Comparison of ENCODE assay signal across 16 cellular contexts in genomic region chr12:26783791-26784379, GRCh38. TPM values are rescaled to one million over a fixed set of nuclear protein-coding genes. Genes with fewer than 3 reads are reported as not detected.
DNase-seq lines count a peak whose midpoint lies in the region; ATAC-seq and TF ChIP-seq lines count a peak whose summit lies in the region.
"Had no signal": no experiment of that assay in that cellular context is flagged by ENCODE, and none has a peak within 500 bp of the region (broad histone marks: within the 10 kb centered on the region; RNA-seq: fewer than 3 reads in every experiment).

No MANE protein-coding gene starts in this region.

- peaks cover 12% of the 10 kb centered on the region for H3K9me3 Mint-ChIP-seq in endothelial cell (ENCODE audit: unreplicated experiment)
- H3K9me3 Mint-ChIP-seq in nephron progenitor cell: peaks cover 37% of the 10 kb centered on the region

- no peaks in the 10 kb centered on the region for H3F3A ChIP-seq in PC-3 (ENCODE audit: low read length, unreplicated experiment)

- no peaks in the 10 kb centered on the region for H3K9me3 ChIP-seq in PC-3 (ENCODE audit: low read length)
- H3K9me3 ChIP-seq in tibial artery: no peaks in the 10 kb centered on the region
- H3K9me3 ChIP-seq: SK-N-SH had no signal

- H3K9me2 ChIP-seq in PC-3 (replicated peaks; ENCODE audit: low read length): no peaks in the 10 kb centered on the region
- H3K9me2 ChIP-seq: SK-N-SH had no signal

- H3K9ac ChIP-seq in PC-3 (ENCODE audit: low read length): no peak overlapping the region
- H3K9ac ChIP-seq: SK-N-SH had no signal

- no peaks in the 10 kb centered on the region for H4K20me1 ChIP-seq in PC-3 (ENCODE audit: low read length)

- H3K27me3 ChIP-seq in PC-3 (ENCODE audit: low read length): no peaks in the 10 kb centered on the region
- H3K27me3 ChIP-seq in tibial artery: no peaks in the 10 kb centered on the region

- peak overlapping the region; percentile 15 for H3K4me3 Mint-ChIP-seq in endothelial cell (ENCODE audit: unreplicated experiment)
- no peak overlapping the region for H3K4me3 Mint-ChIP-seq in nephron progenitor cell
- H3K4me3 Mint-ChIP-seq: CD8-positive, alpha-beta memory T cell had no signal

- H3K4me3 ChIP-seq in PC-3 (ENCODE audit: low read length): peak overlapping the region; percentile 51
- H3K4me3 ChIP-seq in tibial artery: peak overlapping the region; percentile 35 to 47

- POLR2A ChIA-PET in PC-3 (lab: Charles Lee; ENCODE audit: unreplicated experiment): no interaction called here

- H3K36me3 ChIP-seq in PC-3 (ENCODE audit: low read depth, low read length) (no peaks in the 10 kb centered on the region), tibial artery (no peaks in the 10 kb centered on the region)

- H3K27ac Mint-ChIP-seq in endothelial cell (ENCODE audit: unreplicated experiment) (no peak overlapping the region), nephron progenitor cell (peak overlapping the region; percentile 2)
- H3K27ac Mint-ChIP-seq: CD8-positive, alpha-beta memory T cell had no signal

- H3K4me1 ChIP-seq in PC-3 (ENCODE audit: insufficient read depth, low read length) (peaks cover 23% of the 10 kb centered on the region), tibial artery (peaks cover 0 to 26% (median 11%) of the 10 kb centered on the region in 4 donors)

- H2AFZ ChIP-seq in PC-3 (ENCODE audit: low read length): peak overlapping the region; percentile 11; the same call in 1 of the 2 replicates

- H3K27me3 Mint-ChIP-seq in endothelial cell (ENCODE audit: unreplicated experiment) (peaks cover 3% of the 10 kb centered on the region), nephron progenitor cell (ENCODE audit: low read depth, poor library complexity) (no peaks in the 10 kb centered on the region)
- H3K27me3 Mint-ChIP-seq: CD8-positive, alpha-beta memory T cell had no signal

- no TSS peak for BruUV-seq in PC-3 (replicated peaks; lab: Mats Ljungman, UMichigan)

- DNase-seq in PC-3 (no peak), endothelial cell (ENCODE audit: low spot score) (no peak), nephron progenitor cell (no peak), tibial artery (no peak), AG08396 (ENCODE audit: low spot score) (no peak), NCI-H1694 (lab: John Stamatoyannopoulos, UW) (no peak)
- DNase-seq: C1 segment of cervical spinal cord; CD8-positive, alpha-beta memory T cell; NCI-H1092; NCI-H146; NCI-H2081; NCI-H2171 treated with DMSO at 0.1 percent for 48 hours; NCI-H446; SHP77 treated with DMSO at 0.1 percent for 48 hours; SK-N-SH had no signal

- H3K4me1 Mint-ChIP-seq in endothelial cell (ENCODE audit: unreplicated experiment) (peaks cover 15% of the 10 kb centered on the region), nephron progenitor cell (no peaks in the 10 kb centered on the region)

- TF ChIP-seq CTCF in PC-3 (conservative IDR thresholded peaks at IDR 0.05; ENCODE audit: low read depth, low read length) (no peak), endothelial cell (IDR thresholded peaks at IDR 0.05; ENCODE audit: unreplicated experiment) (no peak), nephron progenitor cell (IDR thresholded peaks at IDR 0.05) (no peak), tibial artery (IDR thresholded peaks at IDR 0.05) (no peak)

- ATAC-seq in PC-3 (no peak), GM21576 (IDR thresholded peaks at IDR 0.05; ENCODE audit: unreplicated experiment) (no peak)

- no peaks in the 10 kb centered on the region for H3K79me2 ChIP-seq in PC-3 (ENCODE audit: low read length)

- H3K4me2 ChIP-seq in PC-3 (ENCODE audit: low read length): peak overlapping the region; percentile 67
- H3K4me2 ChIP-seq: SK-N-SH had no signal

- intact Hi-C loops in PC-3 (cut with micrococcal nuclease): loop anchor here (2.0 kb wide), 2 partner anchors 15 to 61 kb away; no protein-coding TSS in a partner anchor
- intact Hi-C loops in tibial artery (cut with DNase I; ENCODE audit: low total_unique reads): no loop called here

- H3K27ac ChIP-seq in PC-3 (ENCODE audit: low read length): no peak overlapping the region
- peak overlapping the region; percentile 61 to 69 for H3K27ac ChIP-seq in tibial artery

- H3K36me3 Mint-ChIP-seq in endothelial cell (ENCODE audit: low read depth, unreplicated experiment) (peaks cover 56% of the 10 kb centered on the region), nephron progenitor cell (ENCODE audit: low read depth) (peaks cover 22% of the 10 kb centered on the region)

- CTCF ChIA-PET in PC-3 (lab: Charles Lee): interaction anchor here (1.2 kb wide), 1 partner anchor 64 kb away, joined by 3 read pairs; no protein-coding TSS in a partner anchor

RNA-seq across cellular contexts. Expression of gene ITPR2, which starts 49.1 kb away (rescaled TPM):
- total RNA-seq in PC-3 (2014; rRNA removed) (4.0 and 10.2 TPM in 2 replicates), endothelial cell (ENCODE audit: unreplicated experiment) (33.8 TPM)
